ENCODE assay signal across 18 cellular contexts in the genomic region with DNA sequence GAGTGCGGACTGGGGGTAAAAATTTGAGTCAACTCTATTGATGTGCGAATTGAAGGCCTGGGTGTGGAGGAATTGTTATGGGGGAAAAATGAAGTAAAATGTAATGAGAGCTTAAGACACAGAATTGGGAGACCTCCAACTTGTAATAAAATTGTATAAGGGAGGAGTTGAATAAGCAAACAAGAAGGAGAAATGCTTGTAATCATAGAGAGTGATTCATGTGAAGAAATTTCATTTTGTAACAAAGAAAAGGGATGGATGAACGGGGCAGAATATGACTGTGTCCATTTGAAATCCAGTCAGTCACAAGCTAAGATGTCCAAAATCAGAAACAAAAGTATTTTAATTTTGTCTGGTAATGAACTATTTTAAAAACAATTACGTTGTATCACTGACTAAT.
DNase-seq lines count a peak whose midpoint lies in the region; ATAC-seq and TF ChIP-seq lines count a peak whose summit lies in the region.
"Had no signal": no experiment of that assay in that cellular context is flagged by ENCODE, and none has a peak within 500 bp of the region (broad histone marks: within the 10 kb centered on the region; RNA-seq: fewer than 3 reads in every experiment).

No MANE protein-coding gene starts in this region.

- H3K27ac Mint-ChIP-seq in HFFc6 (peak overlapping the region; percentile 76), mesothelial cell of epicardium (peak overlapping the region; percentile 32)
- no peak overlapping the region for H3K27ac Mint-ChIP-seq in activated CD4-positive, alpha-beta T cell treated with anti-CD3 and anti-CD28 coated beads for 36 hours
- H3K27ac Mint-ChIP-seq: B cell, CD14-positive monocyte had no signal

- TF ChIP-seq CTCF in HFFc6 (IDR thresholded peaks at IDR 0.05) (no peak), mesothelial cell of epicardium (IDR thresholded peaks at IDR 0.05; ENCODE audit: unreplicated experiment) (no peak)

- intact Hi-C loops in left cardiac atrium (cut with DNase I): no loop called here
- intact Hi-C loops in activated CD4-positive, alpha-beta T cell treated with anti-CD3 and anti-CD28 coated beads for 36 hours (cut with DNase I, micrococcal nuclease): no loop called here

- H3K4me1 Mint-ChIP-seq in HFFc6 (ENCODE audit: low read depth): peaks cover 49% of the 10 kb centered on the region
- H3K4me1 Mint-ChIP-seq in mesothelial cell of epicardium: peaks cover 13% of the 10 kb centered on the region
- no peaks in the 10 kb centered on the region for H3K4me1 Mint-ChIP-seq in activated CD4-positive, alpha-beta T cell treated with anti-CD3 and anti-CD28 coated beads for 36 hours
- H3K4me1 Mint-ChIP-seq: B cell, CD14-positive monocyte had no signal

- 0 out of 2 replicates have a peak, but pooled peaks cover 3% of the 10 kb centered on the region for H3K36me3 Mint-ChIP-seq in HFFc6 (ENCODE audit: low read depth)
- no peaks in the 10 kb centered on the region for H3K36me3 Mint-ChIP-seq in mesothelial cell of epicardium
- H3K36me3 Mint-ChIP-seq in activated CD4-positive, alpha-beta T cell treated with anti-CD3 and anti-CD28 coated beads for 36 hours (ENCODE audit: low read depth): no peaks in the 10 kb centered on the region
- H3K36me3 Mint-ChIP-seq: CD14-positive monocyte had no signal

- ATAC-seq in left cardiac atrium (no peak), GM21381 (IDR thresholded peaks at IDR 0.05; ENCODE audit: unreplicated experiment) (no peak)
- ATAC-seq in activated CD4-positive, alpha-beta T cell treated with anti-CD3 and anti-CD28 coated beads for 36 hours: no peak

- H3K4me3 Mint-ChIP-seq in HFFc6 (peak overlapping the region; percentile 58), mesothelial cell of epicardium (no peak overlapping the region)
- no peak overlapping the region for H3K4me3 Mint-ChIP-seq in activated CD4-positive, alpha-beta T cell treated with anti-CD3 and anti-CD28 coated beads for 36 hours
- H3K4me3 Mint-ChIP-seq: B cell, CD14-positive monocyte had no signal

- CTCF ChIA-PET in activated CD4-positive, alpha-beta T cell treated with anti-CD3 and anti-CD28 coated beads for 36 hours (lab: Charles Lee): no interaction called here

- POLR2A ChIA-PET in activated CD4-positive, alpha-beta T cell treated with anti-CD3 and anti-CD28 coated beads for 36 hours (lab: Charles Lee): no interaction called here

- H3K27me3 Mint-ChIP-seq in HFFc6 (ENCODE audit: insufficient read depth) (no peaks in the 10 kb centered on the region), mesothelial cell of epicardium (ENCODE audit: low read depth) (no peaks in the 10 kb centered on the region)
- H3K27me3 Mint-ChIP-seq in activated CD4-positive, alpha-beta T cell treated with anti-CD3 and anti-CD28 coated beads for 36 hours: no peaks in the 10 kb centered on the region
- H3K27me3 Mint-ChIP-seq: B cell had no signal

- DNase-seq in EH (ENCODE audit: low read depth): peak; percentile 89
- peak; percentile 32 for DNase-seq in HFFc6
- peak; percentile 50 for DNase-seq in dedifferentiated amniotic fluid mesenchymal stem cell (ENCODE audit: extremely low spot score)
- DNase-seq in mesothelial cell of epicardium (ENCODE audit: low spot score in 2 of 2, unreplicated experiment in 2 of 2): no peak
- DNase-seq in left cardiac atrium: no peak
- DNase-seq in activated CD4-positive, alpha-beta T cell treated with anti-CD3 and anti-CD28 coated beads for 36 hours: no peak
- no peak for DNase-seq in HuH-7 (ENCODE audit: low spot score)
- DNase-seq: Karpas-422, NCI-H1694, NCI-H2081, NCI-H2171, NCI-H446, NCI-H526, OCI-M1, Right ventricle myocardium superior had no signal

- H3K9me3 Mint-ChIP-seq in HFFc6: no peaks in the 10 kb centered on the region
- no peaks in the 10 kb centered on the region for H3K9me3 Mint-ChIP-seq in mesothelial cell of epicardium
- H3K9me3 Mint-ChIP-seq in activated CD4-positive, alpha-beta T cell treated with anti-CD3 and anti-CD28 coated beads for 36 hours (ENCODE audit: low read depth): peaks cover 4% of the 10 kb centered on the region

Comparison
In these comparisons a context has a peak if more than half of its experiments do, and no peak if none do; other contexts are left out.
1. DNase-seq: peak in EH (single experiment), HFFc6 (single experiment) and dedifferentiated amniotic fluid mesenchymal stem cell (single experiment); none in mesothelial cell of epicardium (0 of 2), left cardiac atrium (single experiment), activated CD4-positive, alpha-beta T cell treated with anti-CD3 and anti-CD28 coated beads for 36 hours (single experiment) and HuH-7 (single experiment).